In the genomic region with DNA sequence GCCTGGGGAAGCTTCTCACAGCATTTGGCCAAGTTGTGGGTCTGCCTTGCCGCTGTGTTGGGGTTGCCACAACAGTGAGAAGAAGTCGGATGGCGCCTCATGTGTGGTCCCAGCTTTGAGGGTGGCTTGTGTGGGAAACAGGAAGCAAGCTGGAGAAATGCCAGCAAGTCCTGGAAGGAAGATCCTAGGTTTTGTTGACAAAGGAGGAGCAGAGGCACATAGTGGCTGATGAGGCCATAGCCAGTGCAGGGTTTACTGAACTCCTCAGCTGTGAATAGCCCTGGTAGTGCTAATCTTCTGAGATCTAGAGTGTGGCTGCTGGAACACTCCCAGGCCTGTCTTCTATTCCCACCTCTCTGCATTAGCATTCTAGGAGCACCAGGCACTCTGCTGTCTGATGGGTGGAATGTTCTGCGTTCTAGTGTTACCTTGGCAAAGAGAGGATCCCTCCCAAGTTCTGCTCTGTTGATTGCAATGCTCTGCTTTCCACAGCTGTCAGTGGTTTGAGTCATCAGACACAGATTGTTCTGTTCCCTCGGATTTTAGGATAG, we compare ENCODE assay signal across 12 cellular contexts. TPM values are rescaled to one million over a fixed set of nuclear protein-coding genes. Genes with fewer than 3 reads are reported as not detected.
DNase-seq lines count a peak whose midpoint lies in the region; ATAC-seq and TF ChIP-seq lines count a peak whose summit lies in the region.
"Had no signal": no experiment of that assay in that cellular context is flagged by ENCODE, and none has a peak within 500 bp of the region (broad histone marks: within the 10 kb centered on the region; RNA-seq: fewer than 3 reads in every experiment).

No MANE protein-coding gene starts in this region.

- intact Hi-C loops in gastrocnemius medialis (cut with DNase I; ENCODE audit: low total_unique reads): no loop called here

- H3K4me3 ChIP-seq in astrocyte of the spinal cord (ENCODE audit: low read depth, low read length): no peak overlapping the region
- no peak overlapping the region for H3K4me3 ChIP-seq in gastrocnemius medialis
- H3K4me3 ChIP-seq: neural progenitor cell, spleen had no signal

- TF ChIP-seq POLR2A in gastrocnemius medialis (IDR thresholded peaks at IDR 0.05): peak in 1 of 2 donors; percentile 30

- ATAC-seq in gastrocnemius medialis: peak; percentile 97 to 98

- no peak overlapping the region for H3K27ac Mint-ChIP-seq in activated T-cell treated with anti-CD3 and anti-CD28 coated beads, Interleukin-2, amount 50 U/mL, for 24 hours
- H3K27ac Mint-ChIP-seq: activated naive CD8-positive, alpha-beta T cell treated with anti-CD3 and anti-CD28 coated beads for 36 hours; dendritic cell treated with granulocyte-macrophage colony-stimulating factor and Interleukin-4, amounts not matched to agents 40 ng/mL and 50 ng/mL, for 4 days; neural progenitor cell had no signal

- H3K36me3 Mint-ChIP-seq in activated T-cell treated with anti-CD3 and anti-CD28 coated beads, Interleukin-2, amount 50 U/mL, for 24 hours (ENCODE audit: low read depth): peaks cover 3% of the 10 kb centered on the region
- H3K36me3 Mint-ChIP-seq: neural progenitor cell had no signal

- no peaks in the 10 kb centered on the region for H3K27me3 Mint-ChIP-seq in activated T-cell treated with anti-CD3 and anti-CD28 coated beads, Interleukin-2, amount 50 U/mL, for 24 hours
- H3K27me3 Mint-ChIP-seq: activated naive CD8-positive, alpha-beta T cell treated with anti-CD3 and anti-CD28 coated beads for 36 hours had no signal

- in situ Hi-C loops in astrocyte of the spinal cord (cut with HindIII; ENCODE audit: low sequenced_read_pairs) (no loop called here), gastrocnemius medialis (cut with MboI; ENCODE audit: low sequenced_read_pairs in 4 of 4) (no loop called here)

- peak overlapping the region; percentile 66 to 91 (median 80) for H3K27ac ChIP-seq in gastrocnemius medialis
- H3K27ac ChIP-seq: neural progenitor cell, spleen had no signal

- TF ChIP-seq CTCF in astrocyte of the spinal cord (IDR thresholded peaks at IDR 0.05; ENCODE audit: low read depth, low read length) (no peak), gastrocnemius medialis (IDR thresholded peaks at IDR 0.05 in 4 of 5, conservative IDR thresholded peaks at IDR 0.05 in 1 of 5) (no peak)

- H3K4me1 ChIP-seq in gastrocnemius medialis: peaks cover 13 to 40% of the 10 kb centered on the region in 2 donors
- H3K4me1 ChIP-seq: spleen had no signal

- no peaks in the 10 kb centered on the region for H3K27me3 ChIP-seq in gastrocnemius medialis
- H3K27me3 ChIP-seq: neural progenitor cell, spleen had no signal

- no peaks in the 10 kb centered on the region for H3K9me3 Mint-ChIP-seq in activated T-cell treated with anti-CD3 and anti-CD28 coated beads, Interleukin-2, amount 50 U/mL, for 24 hours
- H3K9me3 Mint-ChIP-seq: activated naive CD8-positive, alpha-beta T cell treated with anti-CD3 and anti-CD28 coated beads for 36 hours; dendritic cell treated with granulocyte-macrophage colony-stimulating factor and Interleukin-4, amounts not matched to agents 40 ng/mL and 50 ng/mL, for 4 days; neural progenitor cell had no signal

- no peaks in the 10 kb centered on the region for H3K9me3 ChIP-seq in gastrocnemius medialis
- H3K9me3 ChIP-seq: spleen had no signal

- no peak overlapping the region for H3K4me3 Mint-ChIP-seq in activated T-cell treated with anti-CD3 and anti-CD28 coated beads, Interleukin-2, amount 50 U/mL, for 24 hours
- H3K4me3 Mint-ChIP-seq: activated naive CD8-positive, alpha-beta T cell treated with anti-CD3 and anti-CD28 coated beads for 36 hours; dendritic cell treated with granulocyte-macrophage colony-stimulating factor and Interleukin-4, amounts not matched to agents 40 ng/mL and 50 ng/mL, for 4 days; neural progenitor cell had no signal

- no peaks in the 10 kb centered on the region for H3K36me3 ChIP-seq in gastrocnemius medialis
- H3K36me3 ChIP-seq: neural progenitor cell, spleen had no signal

- DNase-seq in H4 (ENCODE audit: low spot score) (peak; percentile 30), astrocyte of the spinal cord (ENCODE audit: low read depth, low spot score) (peak; percentile 18), hepatic stellate cell (ENCODE audit: low spot score) (peak; percentile 37), gastrocnemius medialis (peak; percentile 84 to 87), NCI-H1436 (lab: John Stamatoyannopoulos, UW) (no peak), GM19240 (ENCODE audit: insufficient read length, low spot score) (no peak)
- DNase-seq in activated T-cell treated with anti-CD3 and anti-CD28 coated beads, Interleukin-2, amount 50 U/mL, for 24 hours: no peak
- DNase-seq: activated naive CD8-positive, alpha-beta T cell treated with anti-CD3 and anti-CD28 coated beads for 36 hours; NCI-H1694; spleen had no signal

- H3K4me1 Mint-ChIP-seq in activated T-cell treated with anti-CD3 and anti-CD28 coated beads, Interleukin-2, amount 50 U/mL, for 24 hours (ENCODE audit: low read depth): peaks cover 50% of the 10 kb centered on the region

RNA-seq across cellular contexts. Expression of gene SNPH, which starts 25.2 kb away (rescaled TPM):
- total RNA-seq in H4 (2014; rRNA removed; shearing (Covaris generic)): 0.99 and 1.5 TPM in 2 replicates
- 10 to 100 TPM in 3 of 4 donors, 1 to 10 TPM in 1; 3.1 to 27.4 (median 15.9) TPM for total RNA-seq in gastrocnemius medialis

RNA-seq across cellular contexts. Expression of gene SDCBP2, which starts 37.7 kb away (rescaled TPM):
- 0.29 and 0.56 TPM in 2 replicates for total RNA-seq in H4 (2014; rRNA removed; shearing (Covaris generic))
- 1 to 10 TPM; 1.3 to 2.9 (median 2.1) TPM for total RNA-seq in gastrocnemius medialis

Comparison
In these comparisons a context has a peak if more than half of its experiments do, and no peak if none do; other contexts are left out.
1. DNase-seq: peak in H4 (single experiment), astrocyte of the spinal cord (single experiment), hepatic stellate cell (single experiment) and gastrocnemius medialis (2 of 2); none in NCI-H1436 (single experiment), activated T-cell treated with anti-CD3 and anti-CD28 coated beads, Interleukin-2, amount 50 U/mL, for 24 hours (single experiment) and GM19240 (single experiment).